Comparison of ENCODE assay signal across 1 cellular context in genomic region chr10:70404036-70404905, GRCh38.
TF ChIP-seq lines count a peak whose summit lies in the region.

Gene EIF4EBP2, plus strand, starts transcription at chr10:70404145. Its CDS starts 257 bp downstream, at chr10:70404402.

TF ChIP-seq in HepG2, 621 proteins besides CTCF, POLR2A, EP300 and RAD21 (continued from another document and continues in another):
- TF ChIP-seq DZIP1 (CRISPR knock-in tag; IDR thresholded peaks at IDR 0.05) = no peak
- no peak for TF ChIP-seq HNF1A (IDR thresholded peaks at IDR 0.05; ENCODE audit: low read depth)
- 0 out of 2 replicates have a peak, but pooled peaks have one; percentile 41 for TF ChIP-seq HNF1A (CRISPR knock-in tag; IDR thresholded peaks at IDR 0.05; ENCODE audit: borderline replicate concordance)
- no peak for TF ChIP-seq GZF1 (CRISPR knock-in tag; IDR thresholded peaks at IDR 0.05)
- peak; percentile 87 for TF ChIP-seq HNF1B (CRISPR knock-in tag; IDR thresholded peaks at IDR 0.05)
- TF ChIP-seq ZBTB44 (CRISPR knock-in tag; IDR thresholded peaks at IDR 0.05) = no peak
- no peak for TF ChIP-seq ZNF550 (CRISPR knock-in tag; IDR thresholded peaks at IDR 0.05; ENCODE audit: borderline replicate concordance)
- peak; percentile 37 for TF ChIP-seq DBP (CRISPR knock-in tag; IDR thresholded peaks at IDR 0.05; ENCODE audit: not compliant biosample characterization)
- no peak for TF ChIP-seq NFRKB (IDR thresholded peaks at IDR 0.05)
- no peak for TF ChIP-seq YY1 (IDR thresholded peaks at IDR 0.05; ENCODE audit: insufficient read depth, insufficient replicate concordance, low read depth, low read length)
- TF ChIP-seq SRY (CRISPR knock-in tag; IDR thresholded peaks at IDR 0.05) = 0 out of 2 replicates have a peak, but pooled peaks have one; percentile 12
- peak in 1 of 2 experiments; percentile 82; a peak in 2 of 4 replicates for TF ChIP-seq KLF16 (CRISPR knock-in tag; IDR thresholded peaks at IDR 0.05)
- TF ChIP-seq ZNF33B (CRISPR knock-in tag; IDR thresholded peaks at IDR 0.05) = no peak
- TF ChIP-seq CAMTA2 (CRISPR knock-in tag; IDR thresholded peaks at IDR 0.05; ENCODE audit: borderline replicate concordance) = no peak
- TF ChIP-seq TERF1 (CRISPR knock-in tag; IDR thresholded peaks at IDR 0.05) = no peak
- TF ChIP-seq ZNF34 (CRISPR knock-in tag; IDR thresholded peaks at IDR 0.05; ENCODE audit: borderline replicate concordance) = 0 out of 2 replicates have a peak, but pooled peaks have one; percentile 19
- TF ChIP-seq MED1 (CRISPR knock-in tag; IDR thresholded peaks at IDR 0.05) = peak; percentile 68; the same call in 1 of the 2 replicates
- TF ChIP-seq NFE2L1 (CRISPR knock-in tag; IDR thresholded peaks at IDR 0.05; ENCODE audit: borderline replicate concordance) = no peak
- peak; percentile 23; the same call in 1 of the 2 replicates for TF ChIP-seq SIN3A (IDR thresholded peaks at IDR 0.05; ENCODE audit: borderline replicate concordance, low read depth, low read length)
- no peak for TF ChIP-seq SRSF9 (IDR thresholded peaks at IDR 0.05; ENCODE audit: borderline replicate concordance, insufficient read depth, low read depth, low read length, poor library complexity, severe bottlenecking)
- TF ChIP-seq TFDP2 (CRISPR knock-in tag; IDR thresholded peaks at IDR 0.05) = peak; percentile 96
- no peak; the same call in 1 of the 2 replicates for TF ChIP-seq ZNF333 (CRISPR knock-in tag; IDR thresholded peaks at IDR 0.05; ENCODE audit: borderline replicate concordance)
- no peak for TF ChIP-seq E2F2 (CRISPR knock-in tag; IDR thresholded peaks at IDR 0.05; ENCODE audit: borderline replicate concordance)
- no peak for TF ChIP-seq TCF7L2 (IDR thresholded peaks at IDR 0.05; ENCODE audit: low read depth, low read length)
- peak; percentile 24; the same call in 1 of the 2 replicates for TF ChIP-seq CBX5 (CRISPR knock-in tag; IDR thresholded peaks at IDR 0.05; ENCODE audit: borderline replicate concordance)
- peak; percentile 67; the same call in 1 of the 2 replicates for TF ChIP-seq KDM5B (CRISPR knock-in tag; IDR thresholded peaks at IDR 0.05; ENCODE audit: borderline replicate concordance)
- peak; percentile 94 for TF ChIP-seq ZNF12 (CRISPR knock-in tag; IDR thresholded peaks at IDR 0.05)
- no peak for TF ChIP-seq ZFP41 (CRISPR knock-in tag; IDR thresholded peaks at IDR 0.05; ENCODE audit: borderline replicate concordance)
- peak; percentile 22; the same call in 1 of the 2 replicates for TF ChIP-seq HCFC1 (IDR thresholded peaks at IDR 0.05; ENCODE audit: low read depth, low read length)
- 0 out of 2 replicates have a peak, but pooled peaks have one; percentile 64 for TF ChIP-seq ZFP36L1 (CRISPR knock-in tag; IDR thresholded peaks at IDR 0.05)
- no peak for TF ChIP-seq PAWR (CRISPR knock-in tag; IDR thresholded peaks at IDR 0.05; ENCODE audit: borderline replicate concordance)
- no peak for TF ChIP-seq ZNF770 (CRISPR knock-in tag; IDR thresholded peaks at IDR 0.05)
- TF ChIP-seq MAFK (conservative IDR thresholded peaks at IDR 0.05 in 1 of 2, IDR thresholded peaks at IDR 0.05 in 1 of 2; ENCODE audit: low read length in 2 of 2) = no peak
- TF ChIP-seq JARID2 (CRISPR knock-in tag; IDR thresholded peaks at IDR 0.05; ENCODE audit: insufficient replicate concordance) = no peak
- TF ChIP-seq PREB (CRISPR knock-in tag; IDR thresholded peaks at IDR 0.05) = no peak
- peak; percentile 49 for TF ChIP-seq NFYC (CRISPR knock-in tag; IDR thresholded peaks at IDR 0.05)
- no peak for TF ChIP-seq STAT5B (CRISPR knock-in tag; IDR thresholded peaks at IDR 0.05)
- no peak; the same call in 1 of the 2 replicates for TF ChIP-seq ZNF251 (CRISPR knock-in tag; IDR thresholded peaks at IDR 0.05)
- TF ChIP-seq ZFP36L2 (CRISPR knock-in tag; IDR thresholded peaks at IDR 0.05) = no peak
- peak; percentile 87 for TF ChIP-seq POLR2AphosphoS5 (IDR thresholded peaks at IDR 0.05; ENCODE audit: low read depth, low read length)
- no peak; the same call in 1 of the 2 replicates for TF ChIP-seq ZMYM3 (CRISPR knock-in tag; IDR thresholded peaks at IDR 0.05)
- no peak for TF ChIP-seq SIX4 (CRISPR knock-in tag; IDR thresholded peaks at IDR 0.05)
- TF ChIP-seq U2AF1 (optimal IDR thresholded peaks at IDR 0.05; ENCODE audit: low read depth, low read length) = peak; percentile 3
- peak; percentile 85 for TF ChIP-seq KDM3A (CRISPR knock-in tag; IDR thresholded peaks at IDR 0.05; ENCODE audit: low read depth)
- TF ChIP-seq PITX1 (CRISPR knock-in tag; IDR thresholded peaks at IDR 0.05) = peak; percentile 70; the same call in 1 of the 2 replicates
- TF ChIP-seq KLF13 (CRISPR knock-in tag; IDR thresholded peaks at IDR 0.05) = no peak
- 0 out of 2 replicates have a peak, but pooled peaks have one; percentile 14 for TF ChIP-seq TOPORS (CRISPR knock-in tag; IDR thresholded peaks at IDR 0.05)
- no peak for TF ChIP-seq EZH2 (conservative IDR thresholded peaks at IDR 0.05; ENCODE audit: low read depth, low read length)
